ENCODE assay signal across 11 cellular contexts in genomic region chrX:97398030-97398551, GRCh38.
DNase-seq lines count a peak whose midpoint lies in the region; ATAC-seq, FAIRE-seq and TF ChIP-seq lines count a peak whose summit lies in the region.
"Had no signal": no experiment of that assay in that cellular context is flagged by ENCODE, and none has a peak within 500 bp of the region (broad histone marks: within the 10 kb centered on the region; RNA-seq: fewer than 3 reads in every experiment).

No MANE protein-coding gene starts in this region.

- H3K27me3 ChIP-seq in bronchial epithelial cell (ENCODE audit: control insufficient read depth, insufficient read depth, low read length) (no peaks in the 10 kb centered on the region), gastrocnemius medialis (no peaks in the 10 kb centered on the region)

- H3K27ac ChIP-seq in gastrocnemius medialis: no peak overlapping the region
- H3K27ac ChIP-seq: epithelial cell of prostate, VCaP had no signal

- TF ChIP-seq POLR2A in gastrocnemius medialis (IDR thresholded peaks at IDR 0.05): no peak

- H3K36me3 ChIP-seq in bronchial epithelial cell (ENCODE audit: control insufficient read depth, insufficient read depth, low read length) (no peaks in the 10 kb centered on the region), gastrocnemius medialis (no peaks in the 10 kb centered on the region)

- H3K9me3 ChIP-seq in gastrocnemius medialis: no peaks in the 10 kb centered on the region

- in situ Hi-C loops in gastrocnemius medialis (cut with MboI; ENCODE audit: low sequenced_read_pairs in 4 of 4): no loop called here

- peak; percentile 36 for ATAC-seq in GM18508 (IDR thresholded peaks at IDR 0.05; ENCODE audit: insufficient read depth, unreplicated experiment)
- ATAC-seq in GM21528 (IDR thresholded peaks at IDR 0.05; ENCODE audit: low FRiP score, unreplicated experiment): peak; percentile 64
- peak; percentile 52 for ATAC-seq in HG03378 (IDR thresholded peaks at IDR 0.05; ENCODE audit: unreplicated experiment)
- no peak for ATAC-seq in gastrocnemius medialis

- intact Hi-C loops in gastrocnemius medialis (cut with DNase I; ENCODE audit: low total_unique reads): no loop called here

- DNase-seq in bronchial epithelial cell (ENCODE audit: low read depth): peak; percentile 10
- no peak for DNase-seq in gastrocnemius medialis
- no peak for DNase-seq in OCI-M2 (lab: John Stamatoyannopoulos, UW; ENCODE audit: unreplicated experiment)
- DNase-seq in germinal center (ENCODE audit: low spot score): no peak
- DNase-seq in dedifferentiated amniotic fluid mesenchymal stem cell (ENCODE audit: extremely low spot score): no peak
- DNase-seq: NCI-H1417 had no signal

- no peak overlapping the region for H3K4me3 ChIP-seq in bronchial epithelial cell (ENCODE audit: low read depth, low read length)
- no peak overlapping the region for H3K4me3 ChIP-seq in gastrocnemius medialis

- H3K4me1 ChIP-seq in gastrocnemius medialis: no peaks in the 10 kb centered on the region

- TF ChIP-seq CTCF in bronchial epithelial cell (IDR thresholded peaks at IDR 0.05; ENCODE audit: insufficient read depth, low read length, severe bottlenecking) (no peak), gastrocnemius medialis (IDR thresholded peaks at IDR 0.05 in 4 of 5, conservative IDR thresholded peaks at IDR 0.05 in 1 of 5) (no peak)

- no peak for FAIRE-seq in bronchial epithelial cell (lab: Jason Lieb, UNC)

Comparison
In these comparisons a context has a peak if more than half of its experiments do, and no peak if none do; other contexts are left out.
1. ATAC-seq: peak in GM18508 (single experiment), GM21528 (single experiment) and HG03378 (single experiment); none in gastrocnemius medialis (0 of 2).